1 cellular context compared by ENCODE assay signal in genomic region chr3:9727041-9727595, GRCh38.
TF ChIP-seq lines count a peak whose summit lies in the region.

No MANE protein-coding gene starts in this region.

TF ChIP-seq in H1, 55 proteins besides CTCF, POLR2A, EP300 and RAD21:
- TF ChIP-seq SIRT6 (IDR thresholded peaks at IDR 0.05; ENCODE audit: low read length) (no peak), EGR1 (IDR thresholded peaks at IDR 0.05; ENCODE audit: borderline replicate concordance, low read depth, low read length) (no peak), ATF2 (IDR thresholded peaks at IDR 0.05; ENCODE audit: low read length) (no peak), YY1 (IDR thresholded peaks at IDR 0.05; ENCODE audit: low read depth, low read length) (peak; percentile 52; the same call in 1 of the 2 replicates), ATF3 (IDR thresholded peaks at IDR 0.05; ENCODE audit: insufficient read depth, low read depth, low read length) (0 out of 2 replicates have a peak, but pooled peaks have one; percentile 26), FOSL1 (IDR thresholded peaks at IDR 0.05; ENCODE audit: insufficient read depth, low read depth, low read length) (no peak), SIN3A (conservative IDR thresholded peaks at IDR 0.05 in 1 of 2, IDR thresholded peaks at IDR 0.05 in 1 of 2; ENCODE audit: low read depth in 1 of 2, low read length in 2 of 2) (peak in 1 of 2 experiments; percentile 80; a peak in 2 of 4 replicates), MAX (IDR thresholded peaks at IDR 0.05) (peak; percentile 55; the same call in 1 of the 2 replicates), SP1 (IDR thresholded peaks at IDR 0.05; ENCODE audit: low read depth, low read length) (peak; percentile 55; the same call in 1 of the 2 replicates), NANOG (IDR thresholded peaks at IDR 0.05; ENCODE audit: insufficient read depth, low read depth, low read length, poor library complexity, severe bottlenecking) (peak; percentile 9), CREB1 (IDR thresholded peaks at IDR 0.05) (peak; percentile 89), USF2 (IDR thresholded peaks at IDR 0.05; ENCODE audit: low read length) (no peak), POLR2AphosphoS5 (IDR thresholded peaks at IDR 0.05; ENCODE audit: low read depth, low read length) (peak; percentile 39; the same call in 1 of the 2 replicates)
